Comparison of ENCODE assay signal across 1 cellular context in genomic region chr6:167827588-167828324, GRCh38.
TF ChIP-seq lines count a peak whose summit lies in the region.

No MANE protein-coding gene starts in this region.

TF ChIP-seq in HepG2, 621 proteins besides CTCF, POLR2A, EP300 and RAD21 (continued from another document and continues in another):
- TF ChIP-seq ZNF142 (CRISPR knock-in tag; IDR thresholded peaks at IDR 0.05) (no peak; the same call in 1 of the 2 replicates), HNRNPH1 (optimal IDR thresholded peaks at IDR 0.05; ENCODE audit: low read depth, low read length) (no peak), TAF1 (CRISPR knock-in tag; IDR thresholded peaks at IDR 0.05) (peak; percentile 58; the same call in 1 of the 2 replicates), ZNF773 (CRISPR knock-in tag; IDR thresholded peaks at IDR 0.05; ENCODE audit: borderline replicate concordance) (no peak), ZNF451 (CRISPR knock-in tag; IDR thresholded peaks at IDR 0.05) (0 out of 2 replicates have a peak, but pooled peaks have one; percentile 48), THAP7 (CRISPR knock-in tag; IDR thresholded peaks at IDR 0.05) (0 out of 2 replicates have a peak, but pooled peaks have one; percentile 24), AFF4 (CRISPR knock-in tag; IDR thresholded peaks at IDR 0.05) (peak; percentile 18; the same call in 1 of the 2 replicates), CHCHD3 (CRISPR knock-in tag; IDR thresholded peaks at IDR 0.05) (no peak), ZNF225 (CRISPR knock-in tag; IDR thresholded peaks at IDR 0.05) (no peak), HNF1A (IDR thresholded peaks at IDR 0.05; ENCODE audit: low read depth) (no peak), HNF1A (CRISPR knock-in tag; IDR thresholded peaks at IDR 0.05; ENCODE audit: borderline replicate concordance) (no peak; the same call in 1 of the 2 replicates), ZNF768 (CRISPR knock-in tag; IDR thresholded peaks at IDR 0.05) (peak; percentile 70; the same call in 1 of the 2 replicates), ZNF318 (CRISPR knock-in tag; IDR thresholded peaks at IDR 0.05) (no peak), MEF2D (CRISPR knock-in tag; IDR thresholded peaks at IDR 0.05) (no peak), RFXAP (CRISPR knock-in tag; IDR thresholded peaks at IDR 0.05; ENCODE audit: borderline replicate concordance) (0 out of 2 replicates have a peak, but pooled peaks have one; percentile 53), ZFP1 (CRISPR knock-in tag; IDR thresholded peaks at IDR 0.05) (no peak), TIGD3 (CRISPR knock-in tag; IDR thresholded peaks at IDR 0.05; ENCODE audit: borderline replicate concordance) (no peak), KDM2A (CRISPR knock-in tag; IDR thresholded peaks at IDR 0.05; ENCODE audit: borderline replicate concordance, low read depth) (peak; percentile 75; the same call in 1 of the 2 replicates), ELK4 (CRISPR knock-in tag; IDR thresholded peaks at IDR 0.05; ENCODE audit: borderline replicate concordance) (no peak), CCDC6 (CRISPR knock-in tag; IDR thresholded peaks at IDR 0.05) (peak; percentile 7), FOSL2 (CRISPR knock-in tag; IDR thresholded peaks at IDR 0.05) (no peak), ZSCAN22 (CRISPR knock-in tag; IDR thresholded peaks at IDR 0.05) (no peak), ZNF563 (CRISPR knock-in tag; IDR thresholded peaks at IDR 0.05) (peak; percentile 71; the same call in 1 of the 2 replicates)
